1 cellular context compared by ENCODE assay signal in the genomic region with DNA sequence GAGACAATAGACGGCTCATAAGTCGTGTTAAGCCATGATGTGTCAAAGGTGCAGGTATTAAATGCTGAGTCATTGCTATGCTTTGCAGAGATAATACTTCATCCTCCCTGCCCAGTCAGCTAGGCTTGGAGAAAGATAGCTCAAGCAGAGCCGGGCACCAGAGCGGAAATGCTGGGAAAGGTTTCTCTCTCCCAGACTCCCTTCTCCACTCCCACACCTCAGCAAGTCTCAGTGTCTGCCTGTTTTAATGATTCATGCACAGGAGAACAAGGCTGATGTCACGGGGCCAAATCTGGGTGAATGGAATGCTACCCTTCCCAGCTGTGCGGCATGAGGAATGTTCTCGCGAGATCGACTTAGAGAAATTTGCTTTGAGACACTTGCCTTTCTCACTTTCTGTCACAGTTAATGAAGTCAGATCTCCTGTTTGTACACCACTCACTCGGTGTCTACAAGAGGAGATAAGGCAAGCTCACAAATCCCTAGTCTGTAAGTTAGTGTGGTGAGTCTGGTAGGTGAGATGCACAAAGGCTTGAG.
TF ChIP-seq lines count a peak whose summit lies in the region.

No MANE protein-coding gene starts in this region.

TF ChIP-seq in GM23338, 12 proteins besides CTCF, POLR2A, EP300 and RAD21 (continued from another document):
- TF ChIP-seq, protein P1, sequence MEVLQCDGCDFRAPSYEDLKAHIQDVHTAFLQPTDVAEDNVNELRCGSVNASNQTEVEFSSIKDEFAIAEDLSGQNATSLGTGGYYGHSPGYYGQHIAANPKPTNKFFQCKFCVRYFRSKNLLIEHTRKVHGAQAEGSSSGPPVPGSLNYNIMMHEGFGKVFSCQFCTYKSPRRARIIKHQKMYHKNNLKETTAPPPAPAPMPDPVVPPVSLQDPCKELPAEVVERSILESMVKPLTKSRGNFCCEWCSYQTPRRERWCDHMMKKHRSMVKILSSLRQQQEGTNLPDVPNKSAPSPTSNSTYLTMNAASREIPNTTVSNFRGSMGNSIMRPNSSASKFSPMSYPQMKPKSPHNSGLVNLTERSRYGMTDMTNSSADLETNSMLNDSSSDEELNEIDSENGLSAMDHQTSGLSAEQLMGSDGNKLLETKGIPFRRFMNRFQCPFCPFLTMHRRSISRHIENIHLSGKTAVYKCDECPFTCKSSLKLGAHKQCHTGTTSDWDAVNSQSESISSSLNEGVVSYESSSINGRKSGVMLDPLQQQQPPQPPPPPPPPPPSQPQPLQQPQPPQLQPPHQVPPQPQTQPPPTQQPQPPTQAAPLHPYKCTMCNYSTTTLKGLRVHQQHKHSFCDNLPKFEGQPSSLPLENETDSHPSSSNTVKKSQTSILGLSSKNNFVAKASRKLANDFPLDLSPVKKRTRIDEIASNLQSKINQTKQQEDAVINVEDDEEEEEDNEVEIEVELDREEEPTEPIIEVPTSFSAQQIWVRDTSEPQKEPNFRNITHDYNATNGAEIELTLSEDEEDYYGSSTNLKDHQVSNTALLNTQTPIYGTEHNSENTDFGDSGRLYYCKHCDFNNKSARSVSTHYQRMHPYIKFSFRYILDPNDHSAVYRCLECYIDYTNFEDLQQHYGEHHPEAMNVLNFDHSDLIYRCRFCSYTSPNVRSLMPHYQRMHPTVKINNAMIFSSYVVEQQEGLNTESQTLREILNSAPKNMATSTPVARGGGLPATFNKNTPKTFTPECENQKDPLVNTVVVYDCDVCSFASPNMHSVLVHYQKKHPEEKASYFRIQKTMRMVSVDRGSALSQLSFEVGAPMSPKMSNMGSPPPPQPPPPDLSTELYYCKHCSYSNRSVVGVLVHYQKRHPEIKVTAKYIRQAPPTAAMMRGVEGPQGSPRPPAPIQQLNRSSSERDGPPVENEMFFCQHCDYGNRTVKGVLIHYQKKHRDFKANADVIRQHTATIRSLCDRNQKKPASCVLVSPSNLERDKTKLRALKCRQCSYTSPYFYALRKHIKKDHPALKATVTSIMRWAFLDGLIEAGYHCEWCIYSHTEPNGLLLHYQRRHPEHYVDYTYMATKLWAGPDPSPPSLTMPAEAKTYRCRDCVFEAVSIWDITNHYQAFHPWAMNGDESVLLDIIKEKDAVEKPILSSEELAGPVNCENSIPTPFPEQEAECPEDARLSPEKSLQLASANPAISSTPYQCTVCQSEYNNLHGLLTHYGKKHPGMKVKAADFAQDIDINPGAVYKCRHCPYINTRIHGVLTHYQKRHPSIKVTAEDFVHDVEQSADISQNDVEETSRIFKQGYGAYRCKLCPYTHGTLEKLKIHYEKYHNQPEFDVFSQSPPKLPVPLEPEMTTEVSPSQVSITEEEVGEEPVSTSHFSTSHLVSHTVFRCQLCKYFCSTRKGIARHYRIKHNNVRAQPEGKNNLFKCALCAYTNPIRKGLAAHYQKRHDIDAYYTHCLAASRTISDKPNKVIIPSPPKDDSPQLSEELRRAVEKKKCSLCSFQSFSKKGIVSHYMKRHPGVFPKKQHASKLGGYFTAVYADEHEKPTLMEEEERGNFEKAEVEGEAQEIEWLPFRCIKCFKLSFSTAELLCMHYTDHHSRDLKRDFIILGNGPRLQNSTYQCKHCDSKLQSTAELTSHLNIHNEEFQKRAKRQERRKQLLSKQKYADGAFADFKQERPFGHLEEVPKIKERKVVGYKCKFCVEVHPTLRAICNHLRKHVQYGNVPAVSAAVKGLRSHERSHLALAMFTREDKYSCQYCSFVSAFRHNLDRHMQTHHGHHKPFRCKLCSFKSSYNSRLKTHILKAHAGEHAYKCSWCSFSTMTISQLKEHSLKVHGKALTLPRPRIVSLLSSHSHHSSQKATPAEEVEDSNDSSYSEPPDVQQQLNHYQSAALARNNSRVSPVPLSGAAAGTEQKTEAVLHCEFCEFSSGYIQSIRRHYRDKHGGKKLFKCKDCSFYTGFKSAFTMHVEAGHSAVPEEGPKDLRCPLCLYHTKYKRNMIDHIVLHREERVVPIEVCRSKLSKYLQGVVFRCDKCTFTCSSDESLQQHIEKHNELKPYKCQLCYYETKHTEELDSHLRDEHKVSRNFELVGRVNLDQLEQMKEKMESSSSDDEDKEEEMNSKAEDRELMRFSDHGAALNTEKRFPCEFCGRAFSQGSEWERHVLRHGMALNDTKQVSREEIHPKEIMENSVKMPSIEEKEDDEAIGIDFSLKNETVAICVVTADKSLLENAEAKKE (CRISPR knock-in tag; IDR thresholded peaks at IDR 0.05) = no peak
- TF ChIP-seq EZH2 (IDR thresholded peaks at IDR 0.05; ENCODE audit: low read depth, unreplicated experiment) (no peak), STAT1 (IDR thresholded peaks at IDR 0.05; ENCODE audit: unreplicated experiment) (no peak), NANOG (IDR thresholded peaks at IDR 0.05; ENCODE audit: borderline replicate concordance) (no peak), EZH2phosphoT487 (IDR thresholded peaks at IDR 0.05; ENCODE audit: unreplicated experiment) (no peak), ZNF331 (CRISPR knock-in tag; IDR thresholded peaks at IDR 0.05; ENCODE audit: low read depth) (no peak)
